In the genomic region with DNA sequence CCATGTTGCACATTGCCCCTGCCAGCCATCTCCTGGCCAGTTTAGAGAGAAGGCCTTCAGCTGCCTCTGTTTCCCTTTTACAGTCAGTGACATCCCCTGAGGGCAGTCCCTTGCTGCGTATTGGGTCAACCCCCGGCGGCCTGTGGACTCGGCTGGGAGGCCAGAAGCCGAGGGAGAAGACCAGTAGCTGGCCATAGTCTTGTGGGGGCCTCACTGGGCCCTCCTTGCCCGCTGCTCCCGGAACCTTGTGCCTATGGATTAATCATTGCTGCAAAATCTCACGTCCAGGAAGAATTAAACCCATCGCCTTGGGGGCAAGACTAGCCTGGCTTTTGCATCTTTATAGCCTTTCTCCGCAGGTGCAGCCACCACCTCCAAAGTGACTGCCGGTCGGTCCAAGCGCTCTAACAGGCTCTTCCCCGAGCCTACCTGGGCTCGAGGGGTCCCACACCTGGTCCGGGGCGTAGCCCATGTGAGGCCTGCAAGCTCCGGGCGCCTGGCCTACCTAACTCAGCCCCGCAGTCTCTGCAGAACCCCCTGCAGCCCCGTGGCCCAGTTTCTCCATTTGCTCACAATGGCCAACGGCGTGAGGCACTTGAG, we compare ENCODE assay signal across 1 cellular context.
TF ChIP-seq lines count a peak whose summit lies in the region.

No MANE protein-coding gene starts in this region.

TF ChIP-seq in IMR-90, 13 proteins besides CTCF, POLR2A, EP300 and RAD21:
- TF ChIP-seq BHLHE40 (IDR thresholded peaks at IDR 0.05; ENCODE audit: low read depth, low read length) (no peak), MXI1 (IDR thresholded peaks at IDR 0.05; ENCODE audit: borderline replicate concordance, low read depth, low read length) (no peak; the same call in 1 of the 2 replicates), SMC3 (IDR thresholded peaks at IDR 0.05; ENCODE audit: low read depth, low read length) (no peak), RFX5 (IDR thresholded peaks at IDR 0.05; ENCODE audit: low read depth, low read length) (no peak), NFE2L2 (IDR thresholded peaks at IDR 0.05; ENCODE audit: low read depth, low read length) (no peak), CHD1 (IDR thresholded peaks at IDR 0.05; ENCODE audit: low read depth, low read length) (no peak)
- TF ChIP-seq, protein P1, sequence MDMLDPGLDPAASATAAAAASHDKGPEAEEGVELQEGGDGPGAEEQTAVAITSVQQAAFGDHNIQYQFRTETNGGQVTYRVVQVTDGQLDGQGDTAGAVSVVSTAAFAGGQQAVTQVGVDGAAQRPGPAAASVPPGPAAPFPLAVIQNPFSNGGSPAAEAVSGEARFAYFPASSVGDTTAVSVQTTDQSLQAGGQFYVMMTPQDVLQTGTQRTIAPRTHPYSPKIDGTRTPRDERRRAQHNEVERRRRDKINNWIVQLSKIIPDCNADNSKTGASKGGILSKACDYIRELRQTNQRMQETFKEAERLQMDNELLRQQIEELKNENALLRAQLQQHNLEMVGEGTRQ (IDR thresholded peaks at IDR 0.05; ENCODE audit: low read depth, low read length), result no peak
